ENCODE assay signal across 8 cellular contexts in the genomic region with DNA sequence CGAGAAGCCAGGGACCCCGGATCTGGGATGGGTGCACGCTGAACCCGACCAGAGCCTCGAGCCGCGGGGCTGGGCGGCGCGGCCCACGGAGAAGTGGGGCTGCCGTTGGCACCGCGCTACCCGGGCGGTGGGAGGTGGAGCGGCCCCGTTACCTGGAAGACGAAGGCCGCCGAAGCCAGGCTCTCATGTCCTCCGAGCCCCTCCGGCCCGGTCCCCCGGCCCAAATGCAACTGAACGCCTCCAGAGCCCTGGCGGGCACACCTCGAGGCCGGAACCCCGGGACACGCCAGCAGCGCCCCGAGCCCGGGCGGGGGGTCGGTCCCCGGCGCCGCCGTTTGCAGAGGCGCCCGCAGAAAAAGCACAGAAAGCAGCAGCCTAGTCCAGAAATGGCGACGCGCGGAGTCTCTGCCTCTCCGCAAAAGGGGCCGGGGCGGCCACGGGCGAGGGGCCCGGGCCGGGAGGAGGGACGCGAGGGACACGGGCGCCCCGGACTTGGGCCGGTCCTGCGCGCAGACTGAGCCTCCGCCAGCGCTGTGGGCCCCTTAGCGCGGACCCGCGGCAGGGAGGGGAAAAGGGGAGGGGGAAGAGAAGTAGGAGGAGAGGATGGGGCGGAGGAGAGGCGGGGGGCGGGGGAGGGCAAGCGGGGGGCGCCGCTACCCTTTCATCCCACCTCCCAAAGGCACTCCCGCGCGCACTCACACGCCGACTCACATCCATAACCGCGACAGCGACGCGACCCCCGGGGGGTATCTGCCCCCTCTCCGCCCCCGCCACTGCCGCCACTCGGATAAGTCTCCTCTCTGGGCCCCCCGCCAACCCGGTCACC. TPM values are rescaled to one million over a fixed set of nuclear protein-coding genes. Genes with fewer than 3 reads are reported as not detected.
DNase-seq lines count a peak whose midpoint lies in the region; ATAC-seq and TF ChIP-seq lines count a peak whose summit lies in the region.

No MANE protein-coding gene starts in this region.

- H3K27me3 ChIP-seq in GM23248 (replicated peaks; ENCODE audit: insufficient read depth): no peaks in the 10 kb centered on the region
- no peaks in the 10 kb centered on the region for H3K27me3 ChIP-seq in SJCRH30
- H3K27me3 ChIP-seq in thoracic aorta (replicated peaks; ENCODE audit: insufficient read depth): no peaks in the 10 kb centered on the region

- WGBS in GM23248 (ENCODE audit: low coverage in 1 of 2, low lambda C conversion rate in 2 of 2, missing lambda C conversion rate in 2 of 2), 2 experiments: 1 to 3% methylated on average over 41 to 74 of the region's 90 CpGs
- 0 to 1% methylated on average over 34 to 61 of the region's 90 CpGs for WGBS in lower leg skin, 2 donors

- H3K9me3 ChIP-seq in GM23248 (ENCODE audit: low read depth): no peaks in the 10 kb centered on the region
- H3K9me3 ChIP-seq in SJCRH30 (replicated peaks): no peaks in the 10 kb centered on the region
- no peaks in the 10 kb centered on the region for H3K9me3 ChIP-seq in thoracic aorta

- H3K79me2 ChIP-seq in GM23248 (ENCODE audit: insufficient read depth): 0 out of 2 replicates have a peak, but pooled peaks cover 6% of the 10 kb centered on the region

- no peaks in the 10 kb centered on the region for H3K36me3 ChIP-seq in GM23248 (ENCODE audit: low read depth)
- H3K36me3 ChIP-seq in SJCRH30: 0 out of 2 replicates have a peak, but pooled peaks cover 2% of the 10 kb centered on the region
- H3K36me3 ChIP-seq in thoracic aorta: no peaks in the 10 kb centered on the region

- no peak for ATAC-seq in thoracic aorta (ENCODE audit: insufficient number of reproducible peaks, low FRiP score, low read depth)

- no peak for TF ChIP-seq POLR2A in lower leg skin (IDR thresholded peaks at IDR 0.05)

- H2AFZ ChIP-seq in GM23248: peak overlapping the region; percentile 78

- TF ChIP-seq CTCF in cardiac fibroblast (IDR thresholded peaks at IDR 0.05; ENCODE audit: low read depth, low read length) (no peak), lower leg skin (IDR thresholded peaks at IDR 0.05) (no peak), thoracic aorta (IDR thresholded peaks at IDR 0.05) (no peak)

- H3K9me2 ChIP-seq in GM23248 (ENCODE audit: insufficient read depth): no peaks in the 10 kb centered on the region

- H3K4me2 ChIP-seq in GM23248 (ENCODE audit: unreplicated experiment): peak overlapping the region; percentile 89

- no peaks in the 10 kb centered on the region for H4K20me1 ChIP-seq in GM23248 (ENCODE audit: insufficient read depth)

- H3K4me1 ChIP-seq in GM23248 (ENCODE audit: insufficient read depth) (peaks cover 5% of the 10 kb centered on the region), SJCRH30 (peaks cover 14% of the 10 kb centered on the region), thoracic aorta (ENCODE audit: control insufficient read depth in 1 of 2, low read depth in 2 of 2) (peaks cover 18 to 35% of the 10 kb centered on the region in 2 donors)

- H3K27ac ChIP-seq in GM23248 (no peak overlapping the region), SJCRH30 (peak overlapping the region; percentile 32; the same call in 1 of the 2 replicates), thoracic aorta (peak overlapping the region; percentile 89 to 95)

- intact Hi-C loops in lower leg skin (cut with DNase I; ENCODE audit: low total_unique reads): no loop called here

- H3F3A ChIP-seq in GM23248 (ENCODE audit: insufficient read depth): peaks cover 13% of the 10 kb centered on the region; the same call in 1 of the 2 replicates

- H3K9ac ChIP-seq in GM23248: peak overlapping the region; percentile 58

- in situ Hi-C loops in GM23248 (cut with MboI): loop anchor here (25.0 kb wide), 1 partner anchor 602 kb away; no protein-coding TSS in a partner anchor

- H3K4me3 ChIP-seq in GM23248: peak overlapping the region; percentile 75
- peak overlapping the region; percentile 94 for H3K4me3 ChIP-seq in SJCRH30
- H3K4me3 ChIP-seq in cardiac fibroblast (replicated peaks in 1 of 2; ENCODE audit: low read depth in 2 of 2, low read length in 2 of 2): peak overlapping the region; percentile 69 to 76
- H3K4me3 ChIP-seq in lower leg skin (ENCODE audit: low read depth, poor library complexity, severe bottlenecking): peak overlapping the region; percentile 69
- no peak overlapping the region for H3K4me3 ChIP-seq in thoracic aorta

- DNase-seq in GM23248 (peak; percentile 40), SJCRH30 (peak; percentile 58 to 60), cardiac fibroblast (ENCODE audit: low read depth in 2 of 2) (peak in 1 of 2 donors; percentile 48), lower leg skin (ENCODE audit: low spot score in 2 of 2) (peak in 1 of 2 donors; percentile 92), thoracic aorta (ENCODE audit: low spot score) (no peak), SKM-1 (lab: John Stamatoyannopoulos, UW; ENCODE audit: unreplicated experiment) (no peak), SW 1271 (lab: John Stamatoyannopoulos, UW) (no peak), SHP77 treated with DMSO at 0.1 percent for 48 hours (lab: John Stamatoyannopoulos, UW) (no peak)

RNA-seq across cellular contexts. Expression of a gene that starts 1.4 kb away (rescaled TPM):
- total RNA-seq in GM23248 (2014; rRNA removed; shearing (Covaris generic)): 2.3 and 2.4 TPM in 2 replicates
- 0.46 and 0.94 TPM in 2 replicates for polyA plus RNA-seq in GM23248 (2016; fragmentation: Nextera tagmentation; extraction: Ambion mirVana)
- 6.5 and 8.5 TPM in 2 replicates for total RNA-seq in SJCRH30 (2014; rRNA removed; shearing (Covaris generic))
- total RNA-seq in lower leg skin: 10 to 100 TPM; 11.7 to 16.7 (median 14.6) TPM
- total RNA-seq in thoracic aorta: 10 to 100 TPM; 24.9 to 27.4 TPM

Comparison
In these comparisons a context has a peak if more than half of its experiments do, and no peak if none do; other contexts are left out.
1. DNase-seq: peak in GM23248 (single experiment) and SJCRH30 (2 of 2); none in thoracic aorta (single experiment), SKM-1 (single experiment), SW 1271 (0 of 2) and SHP77 treated with DMSO at 0.1 percent for 48 hours (single experiment).